11 cellular contexts compared by ENCODE assay signal in the genomic region with DNA sequence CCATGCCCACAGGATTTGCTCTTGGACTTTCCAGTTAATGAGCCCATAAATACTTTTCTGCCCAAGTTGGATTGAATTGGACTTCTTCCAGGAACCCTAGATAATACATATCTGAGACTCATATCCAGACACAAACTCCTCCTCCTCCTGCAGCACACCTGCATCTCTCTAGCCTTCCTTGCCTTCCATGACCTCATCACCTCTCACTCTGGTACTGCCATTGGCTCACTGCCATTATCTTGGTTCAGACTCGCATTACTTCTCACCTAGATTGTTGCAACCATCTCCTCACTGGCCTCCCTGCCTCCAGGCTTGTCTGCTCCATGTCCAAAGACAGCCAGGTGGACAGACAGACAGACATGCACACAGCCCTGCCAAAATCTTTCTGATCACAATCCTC. TPM values are rescaled to one million over a fixed set of nuclear protein-coding genes. Genes with fewer than 3 reads are reported as not detected.
"Had no signal": no experiment of that assay in that cellular context is flagged by ENCODE, and none has a peak within 500 bp of the region (broad histone marks: within the 10 kb centered on the region; RNA-seq: fewer than 3 reads in every experiment).

No MANE protein-coding gene starts in this region.

- H3K4me1 Mint-ChIP-seq: GM23338, H9 had no signal

- H3K4me3 ChIP-seq: GM23248, GM23338, HAP-1 had no signal

- H3K4me2 ChIP-seq: GM23338 had no signal

- H3K9ac ChIP-seq: GM23248 had no signal

- H3K9me3 Mint-ChIP-seq: H9 had no signal

- DNase-seq: GM23248, GOT3, H7, H9, HCEC 1CT, HFFc6 had no signal

- H3K4me3 Mint-ChIP-seq: GM23338, H9, HFFc6 had no signal

- H3K4me1 ChIP-seq: HAP-1 had no signal

- H3K9me3 ChIP-seq: HAP-1 had no signal

- H3K36me3 ChIP-seq: HAP-1 had no signal

- H3K27ac ChIP-seq: GM23248 had no signal

- H2AFZ ChIP-seq: GM23248, GM23338 had no signal

- ATAC-seq: GM23338, HCT116 had no signal

- FAIRE-seq: H1, H54 had no signal

- H3K27ac Mint-ChIP-seq: GM23338, H9, HFFc6 had no signal

RNA-seq across cellular contexts. Expression of a gene that starts 4.8 kb away (rescaled TPM):
- total RNA-seq: GM23248, HFFc6 had no signal
- polyA plus RNA-seq: GM23248 had no signal
